Comparison of ENCODE assay signal across 16 cellular contexts in genomic region chr1:235675152-235675890, GRCh38. TPM values are rescaled to one million over a fixed set of nuclear protein-coding genes. Genes with fewer than 3 reads are reported as not detected.
DNase-seq lines count a peak whose midpoint lies in the region; ATAC-seq and TF ChIP-seq lines count a peak whose summit lies in the region.
"Had no signal": no experiment of that assay in that cellular context is flagged by ENCODE, and none has a peak within 500 bp of the region (broad histone marks: within the 10 kb centered on the region; RNA-seq: fewer than 3 reads in every experiment).

No MANE protein-coding gene starts in this region.

- TF ChIP-seq CTCF in chondrocyte (IDR thresholded peaks at IDR 0.05) = no peak

- DNase-seq in activated T-cell treated with anti-CD3 and anti-CD28 coated beads, Interleukin-2, amount 50 U/mL, for 72 hours = no peak
- no peak for DNase-seq in activated T-cell treated with anti-CD3 and anti-CD28 coated beads, Interleukin-2, amount 50 U/mL, for 1 hour
- peak; percentile 70 for DNase-seq in NCI-H69 (lab: John Stamatoyannopoulos, UW)
- DNase-seq in chondrocyte (ENCODE audit: low spot score) = no peak
- DNase-seq in skeletal muscle cell (ENCODE audit: low read depth) = peak; percentile 26
- DNase-seq in T-helper 9 cell = no peak
- DNase-seq in left colon = no peak
- DNase-seq: activated CD4-positive, alpha-beta T cell treated with anti-CD3 and anti-CD28 coated beads, Interleukin-2, amount 50 U/mL, for 48 hours; activated naive CD8-positive, alpha-beta T cell treated with anti-CD3 and anti-CD28 coated beads for 36 hours; AML-193; DMS79; NCI-H446 treated with DMSO at 0.1 percent for 48 hours; stimulated activated CD8-positive, alpha-beta memory T cell treated with anti-CD3 and anti-CD28 coated beads, Interleukin-4, amount 100 ng/mL, for 48 hours had no signal

- H3K4me3 Mint-ChIP-seq in activated T-cell treated with anti-CD3 and anti-CD28 coated beads, Interleukin-2, amount 50 U/mL, for 72 hours = no peak overlapping the region
- H3K4me3 Mint-ChIP-seq in chondrocyte (ENCODE audit: unreplicated experiment) = no peak overlapping the region
- H3K4me3 Mint-ChIP-seq: activated naive CD8-positive, alpha-beta T cell treated with anti-CD3 and anti-CD28 coated beads for 36 hours had no signal

- H3K4me3 ChIP-seq in skeletal muscle cell (ENCODE audit: low read depth, low read length) = no peak overlapping the region
- H3K4me3 ChIP-seq: coronary artery, prostate gland had no signal

- peak overlapping the region; percentile 61 for H3K27ac Mint-ChIP-seq in activated T-cell treated with anti-CD3 and anti-CD28 coated beads, Interleukin-2, amount 50 U/mL, for 72 hours
- H3K27ac Mint-ChIP-seq in chondrocyte (ENCODE audit: unreplicated experiment) = peak overlapping the region; percentile 69
- H3K27ac Mint-ChIP-seq: activated naive CD8-positive, alpha-beta T cell treated with anti-CD3 and anti-CD28 coated beads for 36 hours had no signal

- peaks cover 45 to 63% of the 10 kb centered on the region in 2 donors for H3K36me3 Mint-ChIP-seq in activated T-cell treated with anti-CD3 and anti-CD28 coated beads, Interleukin-2, amount 50 U/mL, for 72 hours (ENCODE audit: insufficient read depth in 2 of 2)
- H3K36me3 Mint-ChIP-seq in chondrocyte (ENCODE audit: low read depth) = peaks cover 41% of the 10 kb centered on the region

- peaks cover 25 to 28% of the 10 kb centered on the region in 2 donors for H3K9me3 Mint-ChIP-seq in activated T-cell treated with anti-CD3 and anti-CD28 coated beads, Interleukin-2, amount 50 U/mL, for 72 hours
- peaks cover 29% of the 10 kb centered on the region for H3K9me3 Mint-ChIP-seq in chondrocyte (ENCODE audit: low read depth)

- ATAC-seq in activated T-cell treated with anti-CD3 and anti-CD28 coated beads, Interleukin-2, amount 50 U/mL, for 72 hours (replicated peaks in 1 of 2) = no peak
- ATAC-seq in left colon = no peak
- ATAC-seq in HG02798 (IDR thresholded peaks at IDR 0.05; ENCODE audit: poor library complexity, unreplicated experiment) = no peak

- intact Hi-C loops in left colon (cut with DNase I, micrococcal nuclease) = no loop called here

- no peaks in the 10 kb centered on the region for H3K27me3 Mint-ChIP-seq in activated T-cell treated with anti-CD3 and anti-CD28 coated beads, Interleukin-2, amount 50 U/mL, for 72 hours (ENCODE audit: low read depth)
- no peaks in the 10 kb centered on the region for H3K27me3 Mint-ChIP-seq in chondrocyte (ENCODE audit: low read depth)
- H3K27me3 Mint-ChIP-seq: activated naive CD8-positive, alpha-beta T cell treated with anti-CD3 and anti-CD28 coated beads for 36 hours had no signal

- no peaks in the 10 kb centered on the region for H3K4me1 Mint-ChIP-seq in activated T-cell treated with anti-CD3 and anti-CD28 coated beads, Interleukin-2, amount 50 U/mL, for 72 hours (ENCODE audit: low read depth)
- peaks cover 9% of the 10 kb centered on the region for H3K4me1 Mint-ChIP-seq in chondrocyte (ENCODE audit: low read depth)
- H3K4me1 Mint-ChIP-seq: activated naive CD8-positive, alpha-beta T cell treated with anti-CD3 and anti-CD28 coated beads for 36 hours had no signal

RNA-seq across cellular contexts. Expression of gene GNG4, which starts 25.7 kb away (rescaled TPM):
- total RNA-seq in activated T-cell treated with anti-CD3 and anti-CD28 coated beads, Interleukin-2, amount 50 U/mL, for 72 hours = 10 to 100 TPM; 13.9 to 20.4 TPM
- 0.19 to 0.60 TPM (median 0.38 TPM) in 3 replicates for total RNA-seq in chondrocyte
- total RNA-seq in left colon = 1 to 10 TPM; 4.4 to 5.0 TPM

Comparison
In these comparisons a context has a peak if more than half of its experiments do, and no peak if none do; other contexts are left out.
1. DNase-seq: peak in NCI-H69 (single experiment) and skeletal muscle cell (single experiment); none in activated T-cell treated with anti-CD3 and anti-CD28 coated beads, Interleukin-2, amount 50 U/mL, for 72 hours (0 of 2), activated T-cell treated with anti-CD3 and anti-CD28 coated beads, Interleukin-2, amount 50 U/mL, for 1 hour (single experiment), chondrocyte (single experiment), T-helper 9 cell (single experiment) and left colon (0 of 2).